ENCODE assay signal across 8 cellular contexts in the genomic region with DNA sequence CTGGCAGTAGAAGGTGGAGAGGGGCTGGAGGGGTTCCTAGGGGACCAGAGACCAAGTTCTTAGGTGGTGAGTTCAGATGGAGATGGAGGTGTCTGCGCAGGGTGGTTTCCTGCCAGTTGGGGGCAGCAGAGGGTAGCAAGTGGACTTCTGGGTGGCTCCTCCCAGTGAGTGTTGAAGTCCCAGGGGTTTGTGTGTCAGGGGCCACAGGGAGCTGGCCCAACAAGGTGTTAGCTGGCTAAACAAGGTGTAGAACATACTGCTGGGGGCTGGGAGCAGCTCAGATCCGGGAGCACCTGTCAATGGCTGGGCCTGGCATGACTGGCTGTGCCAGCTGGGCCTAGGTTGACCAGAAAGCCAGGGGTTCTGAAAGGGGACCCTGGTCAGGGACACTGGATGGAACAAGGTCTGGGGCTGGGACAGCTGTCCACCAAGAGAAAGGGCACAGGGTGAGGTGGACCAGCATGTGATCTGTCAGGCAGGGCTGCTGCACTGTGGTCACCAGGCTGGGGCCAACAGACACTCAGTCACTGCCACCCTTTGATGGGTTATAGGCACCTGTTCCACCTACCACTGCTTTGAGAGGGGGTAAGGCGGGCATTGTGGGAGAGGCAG. TPM values are rescaled to one million over a fixed set of nuclear protein-coding genes. Genes with fewer than 3 reads are reported as not detected.
DNase-seq lines count a peak whose midpoint lies in the region; ATAC-seq and TF ChIP-seq lines count a peak whose summit lies in the region.

No MANE protein-coding gene starts in this region.

- H3K4me1 ChIP-seq in left lung, result peaks cover 0 to 3% of the 10 kb centered on the region in 2 donors

- no peak overlapping the region for H3K4me3 Mint-ChIP-seq in chondrocyte (ENCODE audit: unreplicated experiment)

- intact Hi-C loops in left lung (cut with DNase I), result loop anchor here in 1 of 2 donors (5.0 kb wide), 2 partner anchors 140 to 305 kb away; no protein-coding TSS in a partner anchor

- H3K27ac ChIP-seq in left lung, result no peak overlapping the region

- peaks cover 6% of the 10 kb centered on the region for H3K4me1 Mint-ChIP-seq in chondrocyte (ENCODE audit: low read depth)

- no peak overlapping the region for H3K4me3 ChIP-seq in left lung

- H3K9me3 ChIP-seq in left lung, result no peaks in the 10 kb centered on the region

- H3K27me3 ChIP-seq in left lung, result no peaks in the 10 kb centered on the region

- no peak overlapping the region for H3K27ac Mint-ChIP-seq in chondrocyte (ENCODE audit: unreplicated experiment)

- peak; percentile 83 for DNase-seq in D341Med (ENCODE audit: low spot score)
- peak; percentile 84 for DNase-seq in NAMALWA (ENCODE audit: low spot score)
- DNase-seq in UCSD-AML1 (lab: John Stamatoyannopoulos, UW; ENCODE audit: unreplicated experiment), result peak; percentile 79
- DNase-seq in chondrocyte (ENCODE audit: low spot score), result peak; percentile 69
- DNase-seq in left lung, result peak; percentile 67 to 82
- DNase-seq in stimulated activated CD4-positive, alpha-beta T cell treated with anti-CD3 and anti-CD28 coated beads, Interleukin-4, amount 100 ng/mL, for 48 hours (ENCODE audit: low read depth in 2 of 2), result peak; percentile 42 to 73

- no peaks in the 10 kb centered on the region for H3K36me3 Mint-ChIP-seq in chondrocyte (ENCODE audit: low read depth)

- H3K36me3 ChIP-seq in left lung, result no peaks in the 10 kb centered on the region

- peak; percentile 64 for ATAC-seq in GM21367 (IDR thresholded peaks at IDR 0.05; ENCODE audit: unreplicated experiment)
- peak; percentile 91 for ATAC-seq in left lung
- ATAC-seq in GM21825 (IDR thresholded peaks at IDR 0.05; ENCODE audit: unreplicated experiment), result no peak

- H3K27me3 Mint-ChIP-seq in chondrocyte (ENCODE audit: low read depth), result no peaks in the 10 kb centered on the region

- TF ChIP-seq CTCF in chondrocyte (IDR thresholded peaks at IDR 0.05) (peak; percentile 91), left lung (IDR thresholded peaks at IDR 0.05) (peak; percentile 82 to 86)

- H3K9me3 Mint-ChIP-seq in chondrocyte (ENCODE audit: low read depth), result no peaks in the 10 kb centered on the region

RNA-seq across cellular contexts. Expression of gene DAB2IP, which starts 35.6 kb away (rescaled TPM):
- total RNA-seq in chondrocyte (36.6 to 66.7 TPM (median 58.5 TPM) in 3 replicates), left lung (10 to 100 TPM; 50.3 to 53.4 TPM)
